ENCODE assay signal across 14 cellular contexts in the genomic region with DNA sequence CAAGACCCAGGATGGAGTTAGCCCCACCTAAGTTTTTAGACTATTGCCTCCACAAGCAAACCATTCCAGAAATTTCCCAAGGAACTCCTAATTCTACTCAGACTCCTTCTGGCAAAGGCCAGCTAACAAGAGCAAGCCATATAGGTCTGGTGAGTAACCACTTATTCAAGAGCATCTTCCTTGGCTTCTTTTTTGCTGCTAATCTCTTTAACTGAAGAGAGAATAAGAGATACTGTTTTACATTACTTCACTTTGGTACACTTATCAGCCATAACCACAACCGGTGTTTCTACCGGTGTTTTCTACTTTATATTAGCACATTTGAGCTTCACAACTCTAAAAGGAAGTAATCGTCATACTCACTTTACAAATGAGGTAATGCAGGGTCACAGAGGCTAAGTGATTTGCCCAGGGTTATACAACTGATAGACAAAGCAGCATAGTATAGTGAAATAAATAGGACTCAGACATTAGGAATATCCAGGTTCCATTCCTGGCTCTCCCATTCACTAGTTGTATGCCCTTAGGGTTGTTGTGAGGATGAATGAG. TPM values are rescaled to one million over a fixed set of nuclear protein-coding genes. Genes with fewer than 3 reads are reported as not detected.
DNase-seq lines count a peak whose midpoint lies in the region; ATAC-seq and TF ChIP-seq lines count a peak whose summit lies in the region.
"Had no signal": no experiment of that assay in that cellular context is flagged by ENCODE, and none has a peak within 500 bp of the region (broad histone marks: within the 10 kb centered on the region; RNA-seq: fewer than 3 reads in every experiment).

No MANE protein-coding gene starts in this region.

- in situ Hi-C loops in transverse colon (cut with MboI; ENCODE audit: low pct_ligation_motif_present in 1 of 4, low pct_unique_long_range_greater_than_20kb in 1 of 4, low sequenced_read_pairs in 3 of 4) = no loop called here

- H3K36me3 Mint-ChIP-seq in activated T-cell treated with anti-CD3 and anti-CD28 coated beads, Interleukin-2, amount 50 U/mL, for 24 hours (ENCODE audit: low read depth) = peaks cover 11% of the 10 kb centered on the region
- H3K36me3 Mint-ChIP-seq in activated T-cell treated with anti-CD3 and anti-CD28 coated beads, Interleukin-2, amount 50 U/mL, for 4 hours (ENCODE audit: insufficient read depth) = no peaks in the 10 kb centered on the region
- H3K36me3 Mint-ChIP-seq in activated CD4-positive, alpha-beta memory T cell treated with anti-CD3 and anti-CD28 coated beads, Interleukin-2, amount 10 ng/mL, durations not matched to agents 7 days and 5 days (ENCODE audit: low read depth) = peaks cover 9% of the 10 kb centered on the region

- no peak for TF ChIP-seq CTCF in hepatocyte (IDR thresholded peaks at IDR 0.05; ENCODE audit: poor library complexity)
- TF ChIP-seq CTCF in transverse colon (IDR thresholded peaks at IDR 0.05) = no peak

- H3K27ac ChIP-seq in hepatocyte (peak overlapping the region; percentile 74), transverse colon (peak overlapping the region in 3 of 4 donors; percentile 96 to 98 (median 97))
- H3K27ac ChIP-seq: A549, ascending aorta had no signal

- TF ChIP-seq EP300 in transverse colon (IDR thresholded peaks at IDR 0.05; ENCODE audit: low read depth) = no peak

- ATAC-seq in activated T-cell treated with anti-CD3 and anti-CD28 coated beads, Interleukin-2, amount 50 U/mL, for 4 hours = no peak
- ATAC-seq in GM18909 (IDR thresholded peaks at IDR 0.05; ENCODE audit: poor library complexity, unreplicated experiment) = no peak
- ATAC-seq: A549 had no signal

- H3K4me1 ChIP-seq in hepatocyte (ENCODE audit: insufficient read depth) = peaks cover 11% of the 10 kb centered on the region
- peaks cover 6 to 38% (median 26%) of the 10 kb centered on the region in 4 donors for H3K4me1 ChIP-seq in transverse colon

- H3K4me3 ChIP-seq in hepatocyte = no peak overlapping the region
- H3K4me3 ChIP-seq in transverse colon = no peak overlapping the region
- H3K4me3 ChIP-seq: A549, ascending aorta had no signal

- POLR2A ChIA-PET in activated CD4-positive, alpha-beta memory T cell treated with anti-CD3 and anti-CD28 coated beads, Interleukin-2, amount 10 ng/mL, durations not matched to agents 7 days and 5 days (lab: Charles Lee) = interaction anchor here (1.0 kb wide), 1 partner anchor 49 kb away, joined by 3 read pairs; no protein-coding TSS in a partner anchor

- WGBS in hepatocyte (ENCODE audit: low lambda C conversion rate, missing lambda C conversion rate) = 78% methylated on average over 3 of the region's 3 CpGs
- 0 to 35% methylated on average over 1 to 3 of the region's 3 CpGs for WGBS in transverse colon (ENCODE audit: low coverage in 1 of 2), 2 donors

- H2AFZ ChIP-seq in hepatocyte = no peak overlapping the region

- H3K9me3 Mint-ChIP-seq in activated T-cell treated with anti-CD3 and anti-CD28 coated beads, Interleukin-2, amount 50 U/mL, for 24 hours = no peaks in the 10 kb centered on the region
- H3K9me3 Mint-ChIP-seq in activated T-cell treated with anti-CD3 and anti-CD28 coated beads, Interleukin-2, amount 50 U/mL, for 4 hours = no peaks in the 10 kb centered on the region
- no peaks in the 10 kb centered on the region for H3K9me3 Mint-ChIP-seq in activated CD4-positive, alpha-beta memory T cell treated with anti-CD3 and anti-CD28 coated beads, Interleukin-2, amount 10 ng/mL, durations not matched to agents 7 days and 5 days

- DNase-seq in activated T-cell treated with anti-CD3 and anti-CD28 coated beads, Interleukin-2, amount 50 U/mL, for 24 hours = no peak
- no peak for DNase-seq in activated T-cell treated with anti-CD3 and anti-CD28 coated beads, Interleukin-2, amount 50 U/mL, for 4 hours
- DNase-seq in activated CD4-positive, alpha-beta memory T cell treated with anti-CD3 and anti-CD28 coated beads, Interleukin-2, amount 10 ng/mL, durations not matched to agents 7 days and 5 days = no peak
- DNase-seq in hepatocyte (ENCODE audit: low spot score) (no peak), transverse colon (no peak), NCI-H2107 (lab: John Stamatoyannopoulos, UW) (no peak), NCI-H82 treated with DMSO at 0.1 percent for 48 hours (lab: John Stamatoyannopoulos, UW; ENCODE audit: unreplicated experiment) (no peak)
- DNase-seq: activated CD8-positive, alpha-beta memory T cell treated with anti-CD3 and anti-CD28 coated beads for 24 hours; NCI-H1092; NCI-H774; occipital lobe had no signal

- no peaks in the 10 kb centered on the region for H3K27me3 ChIP-seq in hepatocyte
- no peaks in the 10 kb centered on the region for H3K27me3 ChIP-seq in transverse colon
- H3K27me3 ChIP-seq: ascending aorta had no signal

- H3K9me3 ChIP-seq in hepatocyte (ENCODE audit: low read depth) = no peaks in the 10 kb centered on the region
- no peaks in the 10 kb centered on the region for H3K9me3 ChIP-seq in transverse colon
- H3K9me3 ChIP-seq: A549, ascending aorta had no signal

- H3K4me2 ChIP-seq in hepatocyte = no peak overlapping the region
- H3K4me2 ChIP-seq: A549 had no signal

- H4K20me1 ChIP-seq in hepatocyte (ENCODE audit: insufficient read depth, poor library complexity, severe bottlenecking) = peaks cover 3% of the 10 kb centered on the region

- H3K4me1 Mint-ChIP-seq in activated T-cell treated with anti-CD3 and anti-CD28 coated beads, Interleukin-2, amount 50 U/mL, for 24 hours (ENCODE audit: low read depth) = peaks cover 41% of the 10 kb centered on the region
- H3K4me1 Mint-ChIP-seq in activated T-cell treated with anti-CD3 and anti-CD28 coated beads, Interleukin-2, amount 50 U/mL, for 4 hours (ENCODE audit: low read depth) = peaks cover 41% of the 10 kb centered on the region
- peaks cover 40% of the 10 kb centered on the region for H3K4me1 Mint-ChIP-seq in activated CD4-positive, alpha-beta memory T cell treated with anti-CD3 and anti-CD28 coated beads, Interleukin-2, amount 10 ng/mL, durations not matched to agents 7 days and 5 days

- no peaks in the 10 kb centered on the region for H3K36me3 ChIP-seq in hepatocyte (replicated peaks; ENCODE audit: insufficient read depth, low read depth)
- no peaks in the 10 kb centered on the region for H3K36me3 ChIP-seq in transverse colon
- H3K36me3 ChIP-seq: ascending aorta had no signal

- peak overlapping the region; percentile 38 for H3K27ac Mint-ChIP-seq in activated T-cell treated with anti-CD3 and anti-CD28 coated beads, Interleukin-2, amount 50 U/mL, for 24 hours
- peak overlapping the region; percentile 40 for H3K27ac Mint-ChIP-seq in activated CD4-positive, alpha-beta memory T cell treated with anti-CD3 and anti-CD28 coated beads, Interleukin-2, amount 10 ng/mL, durations not matched to agents 7 days and 5 days

- H3K4me3 Mint-ChIP-seq in activated T-cell treated with anti-CD3 and anti-CD28 coated beads, Interleukin-2, amount 50 U/mL, for 24 hours = no peak overlapping the region
- H3K4me3 Mint-ChIP-seq in activated T-cell treated with anti-CD3 and anti-CD28 coated beads, Interleukin-2, amount 50 U/mL, for 4 hours = no peak overlapping the region
- no peak overlapping the region for H3K4me3 Mint-ChIP-seq in activated CD4-positive, alpha-beta memory T cell treated with anti-CD3 and anti-CD28 coated beads, Interleukin-2, amount 10 ng/mL, durations not matched to agents 7 days and 5 days

- CTCF ChIA-PET in activated CD4-positive, alpha-beta memory T cell treated with anti-CD3 and anti-CD28 coated beads, Interleukin-2, amount 10 ng/mL, durations not matched to agents 7 days and 5 days (lab: Charles Lee) = interaction anchor here (0.6 to 0.8 kb wide), 2 partner anchors 13 to 16 kb away, joined by 3 read pairs; no protein-coding TSS in a partner anchor

- H3K27me3 Mint-ChIP-seq in activated T-cell treated with anti-CD3 and anti-CD28 coated beads, Interleukin-2, amount 50 U/mL, for 24 hours = no peaks in the 10 kb centered on the region
- H3K27me3 Mint-ChIP-seq in activated T-cell treated with anti-CD3 and anti-CD28 coated beads, Interleukin-2, amount 50 U/mL, for 4 hours (ENCODE audit: low read depth) = no peaks in the 10 kb centered on the region
- H3K27me3 Mint-ChIP-seq in activated CD4-positive, alpha-beta memory T cell treated with anti-CD3 and anti-CD28 coated beads, Interleukin-2, amount 10 ng/mL, durations not matched to agents 7 days and 5 days = no peaks in the 10 kb centered on the region

- H3K9me2 ChIP-seq in hepatocyte (replicated peaks; ENCODE audit: insufficient read depth) = no peaks in the 10 kb centered on the region

- peaks cover 22% of the 10 kb centered on the region for H3K79me2 ChIP-seq in hepatocyte

- no peak for TF ChIP-seq POLR2A in transverse colon (IDR thresholded peaks at IDR 0.05)

- intact Hi-C loops in transverse colon (cut with DNase I; ENCODE audit: low total_unique reads) = no loop called here

RNA-seq across cellular contexts. Expression of gene EPS15, which starts 1.7 kb away (rescaled TPM):
- 10 to 100 TPM; 39.7 to 51.8 (median 51.4) TPM for total RNA-seq in activated T-cell treated with anti-CD3 and anti-CD28 coated beads, Interleukin-2, amount 50 U/mL, for 4 hours
- total RNA-seq in activated CD4-positive, alpha-beta memory T cell treated with anti-CD3 and anti-CD28 coated beads, Interleukin-2, amount 10 ng/mL, durations not matched to agents 7 days and 5 days = 10 to 100 TPM; 71.8 to 75.0 TPM
- total RNA-seq in hepatocyte (38.6 and 46.0 TPM in 2 replicates), transverse colon (10 to 100 TPM; 43.8 to 74.0 (median 59.9) TPM)
- 14.9 and 15.6 TPM in 2 replicates for polyA plus RNA-seq in hepatocyte
